8 cellular contexts compared by ENCODE assay signal in the genomic region with DNA sequence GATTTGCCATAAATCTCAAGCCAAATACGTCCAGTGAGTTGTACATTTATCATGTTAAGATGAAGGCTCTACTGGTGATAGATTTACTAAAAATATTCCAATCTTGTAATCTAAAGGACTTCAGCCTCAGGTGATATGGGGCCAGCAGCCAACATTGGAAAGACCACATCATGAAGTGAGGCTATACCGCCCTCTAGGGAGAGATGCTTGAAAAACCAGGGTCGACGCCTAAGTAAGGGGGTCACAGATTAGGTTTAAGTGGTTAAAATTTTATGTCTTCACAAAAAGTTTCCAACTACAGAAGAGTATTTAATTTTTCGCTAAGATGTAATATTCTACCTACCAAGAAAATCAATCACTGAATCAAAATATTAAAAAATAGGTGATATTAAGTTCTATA.
DNase-seq lines count a peak whose midpoint lies in the region; ATAC-seq and TF ChIP-seq lines count a peak whose summit lies in the region.

No MANE protein-coding gene starts in this region.

- DNase-seq in AG09319 (ENCODE audit: extremely low read depth, low read depth) (no peak), GM13977 (ENCODE audit: low spot score) (no peak), NOMO-1 treated with DMSO at 0.1 percent for 48 hours (lab: John Stamatoyannopoulos, UW; ENCODE audit: unreplicated experiment) (peak; percentile 71), germinal center (ENCODE audit: low spot score) (peak; percentile 21), glomerular visceral epithelial cell (ENCODE audit: extremely low spot score) (no peak)
- DNase-seq in effector memory CD4-positive, alpha-beta T cell, result no peak

- H3K27ac ChIP-seq in effector memory CD4-positive, alpha-beta T cell (ENCODE audit: insufficient read depth, low read length, poor library complexity, severe bottlenecking), result no peak overlapping the region

- in situ Hi-C loops in GM13977 (cut with MboI; ENCODE audit: low pct_unique_long_range_greater_than_20kb, low sequenced_read_pairs, unreplicated experiment), result loop anchor here (10.0 kb wide), 1 partner anchor 74 kb away; no protein-coding TSS in a partner anchor

- TF ChIP-seq CTCF in AG09319 (IDR thresholded peaks at IDR 0.05; ENCODE audit: low read depth, low read length) (peak; percentile 15; the same call in 1 of the 2 replicates), GM13977 (IDR thresholded peaks at IDR 0.05; ENCODE audit: extremely low read depth, insufficient read depth, missing control alignments) (peak; percentile 44)

- H3K4me3 ChIP-seq in effector memory CD4-positive, alpha-beta T cell (ENCODE audit: insufficient read depth, low read depth, low read length, poor library complexity, severe bottlenecking), result no peak overlapping the region

- no peaks in the 10 kb centered on the region for H3K27me3 ChIP-seq in effector memory CD4-positive, alpha-beta T cell (replicated peaks; ENCODE audit: control insufficient read depth, insufficient read depth, low read length, poor library complexity, severe bottlenecking)

- ATAC-seq in GM21528 (IDR thresholded peaks at IDR 0.05; ENCODE audit: low FRiP score, unreplicated experiment), result no peak
- no peak for ATAC-seq in HG03175 (IDR thresholded peaks at IDR 0.05; ENCODE audit: unreplicated experiment)

- H3K36me3 ChIP-seq in effector memory CD4-positive, alpha-beta T cell (ENCODE audit: control insufficient read depth, insufficient read depth, low read length), result peaks cover 3% of the 10 kb centered on the region

- peaks cover 28% of the 10 kb centered on the region for H3K4me1 ChIP-seq in effector memory CD4-positive, alpha-beta T cell (ENCODE audit: control insufficient read depth, insufficient read depth, low read length, poor library complexity, severe bottlenecking)

- no peaks in the 10 kb centered on the region for H3K9me3 ChIP-seq in effector memory CD4-positive, alpha-beta T cell (ENCODE audit: control insufficient read depth, low read length)

Comparison
In these comparisons a context has a peak if more than half of its experiments do, and no peak if none do; other contexts are left out.
1. DNase-seq: peak in NOMO-1 treated with DMSO at 0.1 percent for 48 hours (single experiment) and germinal center (single experiment); none in AG09319 (single experiment), GM13977 (single experiment), glomerular visceral epithelial cell (single experiment) and effector memory CD4-positive, alpha-beta T cell (0 of 3).